8 cellular contexts compared by ENCODE assay signal in genomic region chr7:32964411-32965159, GRCh38. TPM values are rescaled to one million over a fixed set of nuclear protein-coding genes. Genes with fewer than 3 reads are reported as not detected.
DNase-seq lines count a peak whose midpoint lies in the region; ATAC-seq and TF ChIP-seq lines count a peak whose summit lies in the region.
"Not testable (repeated sequence)": the region's sequence is repeated elsewhere in the genome, so short reads cannot be mapped to it uniquely, and the experiment has no call there.

No MANE protein-coding gene starts in this region.

- TF ChIP-seq CTCF in KMS-11 (conservative IDR thresholded peaks at IDR 0.05; ENCODE audit: low read depth, low read length) (peak; percentile 57), epithelial cell of proximal tubule (conservative IDR thresholded peaks at IDR 0.05; ENCODE audit: low read depth, low read length) (peak; percentile 45)

- peak overlapping the region; percentile 23 for H3K4me3 Mint-ChIP-seq in activated CD4-positive, alpha-beta T cell treated with anti-CD3 and anti-CD28 coated beads, Interleukin-2, amount 10 ng/mL, durations not matched to agents 24 days and 14 days
- H3K4me3 Mint-ChIP-seq in stimulated activated naive CD8-positive, alpha-beta T cell treated with anti-CD3 and anti-CD28 coated beads, Interleukin-15, amount 100 ng/mL, for 72 hours = peak overlapping the region; percentile 16 to 58

- H3K4me2 ChIP-seq in KMS-11 = peak overlapping the region; percentile 62

- peaks cover 15% of the 10 kb centered on the region for H3K27me3 Mint-ChIP-seq in activated CD4-positive, alpha-beta T cell treated with anti-CD3 and anti-CD28 coated beads, Interleukin-2, amount 10 ng/mL, durations not matched to agents 24 days and 14 days
- H3K27me3 Mint-ChIP-seq in stimulated activated naive CD8-positive, alpha-beta T cell treated with anti-CD3 and anti-CD28 coated beads, Interleukin-15, amount 100 ng/mL, for 72 hours = peaks cover 42% of the 10 kb centered on the region

- H3K4me1 Mint-ChIP-seq in activated CD4-positive, alpha-beta T cell treated with anti-CD3 and anti-CD28 coated beads, Interleukin-2, amount 10 ng/mL, durations not matched to agents 24 days and 14 days; stimulated activated naive CD8-positive, alpha-beta T cell treated with anti-CD3 and anti-CD28 coated beads, Interleukin-15, amount 100 ng/mL, for 72 hours: not testable (repeated sequence)

- intact Hi-C loops in activated CD4-positive, alpha-beta T cell treated with anti-CD3 and anti-CD28 coated beads, Interleukin-2, amount 10 ng/mL, durations not matched to agents 24 days and 14 days (cut with micrococcal nuclease) = not testable (repeated sequence)

- peak; percentile 41 for DNase-seq in DMS79 treated with DMSO at 0.1 percent for 48 hours (lab: John Stamatoyannopoulos, UW)
- DNase-seq in activated CD4-positive, alpha-beta T cell treated with anti-CD3 and anti-CD28 coated beads, Interleukin-2, amount 10 ng/mL, durations not matched to agents 24 days and 14 days = peak; percentile 64
- DNase-seq in epithelial cell of proximal tubule (ENCODE audit: low read depth) = not testable (repeated sequence)
- peak; percentile 51 for DNase-seq in medulla oblongata (ENCODE audit: extremely low spot score)
- peak in 1 of 2 donors; percentile 11 for DNase-seq in stimulated activated naive CD8-positive, alpha-beta T cell treated with anti-CD3 and anti-CD28 coated beads, Interleukin-15, amount 100 ng/mL, for 72 hours

- not testable (repeated sequence) for H3K36me3 Mint-ChIP-seq in activated CD4-positive, alpha-beta T cell treated with anti-CD3 and anti-CD28 coated beads, Interleukin-2, amount 10 ng/mL, durations not matched to agents 24 days and 14 days (ENCODE audit: low read depth)

- not testable (repeated sequence) for H4K20me1 ChIP-seq in KMS-11 (ENCODE audit: insufficient read depth)

- H3K9me3 Mint-ChIP-seq in activated CD4-positive, alpha-beta T cell treated with anti-CD3 and anti-CD28 coated beads, Interleukin-2, amount 10 ng/mL, durations not matched to agents 24 days and 14 days; stimulated activated naive CD8-positive, alpha-beta T cell treated with anti-CD3 and anti-CD28 coated beads, Interleukin-15, amount 100 ng/mL, for 72 hours: not testable (repeated sequence)

- H3K36me3 ChIP-seq in KMS-11 (ENCODE audit: insufficient read depth) = not testable (repeated sequence)

- H3K4me3 ChIP-seq in KMS-11 (IDR thresholded peaks at IDR 0.05; ENCODE audit: insufficient read depth, low read depth, low read length); epithelial cell of proximal tubule (ENCODE audit: low read depth, low read length): not testable (repeated sequence)

- not testable (repeated sequence) for H3K79me2 ChIP-seq in KMS-11 (ENCODE audit: insufficient read depth, low read depth)

- H3K27me3 ChIP-seq in KMS-11 (ENCODE audit: insufficient read depth, low read depth) = not testable (repeated sequence)

- H3K4me1 ChIP-seq in KMS-11 (ENCODE audit: low read depth, poor library complexity, severe bottlenecking) = peaks cover 15% of the 10 kb centered on the region

- not testable (repeated sequence) for H3K27ac Mint-ChIP-seq in activated CD4-positive, alpha-beta T cell treated with anti-CD3 and anti-CD28 coated beads, Interleukin-2, amount 10 ng/mL, durations not matched to agents 24 days and 14 days
- H3K27ac Mint-ChIP-seq in stimulated activated naive CD8-positive, alpha-beta T cell treated with anti-CD3 and anti-CD28 coated beads, Interleukin-15, amount 100 ng/mL, for 72 hours = peak overlapping the region; percentile 30 to 69

- H2AFZ ChIP-seq in KMS-11 (ENCODE audit: low read depth) = peak overlapping the region; percentile 83

- H3K9ac ChIP-seq in KMS-11 = not testable (repeated sequence)

- not testable (repeated sequence) for H3K27ac ChIP-seq in KMS-11

- ATAC-seq in GM19438 (IDR thresholded peaks at IDR 0.05; ENCODE audit: low read depth, unreplicated experiment) = peak; percentile 96
- peak; percentile 98 for ATAC-seq in HG02870 (IDR thresholded peaks at IDR 0.05; ENCODE audit: unreplicated experiment)
- peak; percentile 94 for ATAC-seq in stimulated activated naive CD8-positive, alpha-beta T cell treated with anti-CD3 and anti-CD28 coated beads, Interleukin-15, amount 100 ng/mL, for 72 hours

RNA-seq across cellular contexts. Expression of gene FKBP9, which starts 7.3 kb away (rescaled TPM):
- total RNA-seq in activated CD4-positive, alpha-beta T cell treated with anti-CD3 and anti-CD28 coated beads, Interleukin-2, amount 10 ng/mL, durations not matched to agents 24 days and 14 days = 0.93 and 1.3 TPM in 2 replicates
- 72.0 and 137 TPM in 2 replicates for total RNA-seq in epithelial cell of proximal tubule

Comparison
In these comparisons a context has a peak if more than half of its experiments do, and no peak if none do; other contexts are left out.
1. RNA of gene FKBP9, which starts 7.3 kb away (total RNA-seq): 72.0 to 137 TPM in epithelial cell of proximal tubule; 0.93 to 1.3 TPM in activated CD4-positive, alpha-beta T cell treated with anti-CD3 and anti-CD28 coated beads, Interleukin-2, amount 10 ng/mL, durations not matched to agents 24 days and 14 days; every median in the first group is over 10 times any median in the second.
2. Peak in every context shown above with its lines, with median percentiles within 50 percentile points of each other: ATAC-seq.